In genomic region chr21:29121759-29122158, GRCh38 we compare ENCODE assay signal across 12 cellular contexts. TPM values are rescaled to one million over a fixed set of nuclear protein-coding genes. Genes with fewer than 3 reads are reported as not detected.
DNase-seq lines count a peak whose midpoint lies in the region; ATAC-seq and TF ChIP-seq lines count a peak whose summit lies in the region.
"Had no signal": no experiment of that assay in that cellular context is flagged by ENCODE, and none has a peak within 500 bp of the region (broad histone marks: within the 10 kb centered on the region; RNA-seq: fewer than 3 reads in every experiment).

No MANE protein-coding gene starts in this region.

- H2BK120ac ChIP-seq in mesendoderm (ENCODE audit: low read depth, low read length), result no peak overlapping the region

- H3K4me3 ChIP-seq in mesendoderm (ENCODE audit: low read length) (no peak overlapping the region), MM.1S (ENCODE audit: low read length) (no peak overlapping the region)
- H3K4me3 ChIP-seq: breast epithelium had no signal

- H3K9ac ChIP-seq in mesendoderm (ENCODE audit: low read length) (no peak overlapping the region), MM.1S (ENCODE audit: low read length) (no peak overlapping the region)

- H3K23ac ChIP-seq in mesendoderm (ENCODE audit: low read length), result no peak overlapping the region

- no peak for DNase-seq in naive B cell
- DNase-seq in cortex of kidney (lab: John Stamatoyannopoulos, UW), result no peak
- no peak for DNase-seq in kidney glomerular epithelial cell (lab: John Stamatoyannopoulos, UW)
- no peak for DNase-seq in mesendoderm
- no peak for DNase-seq in MM.1S
- DNase-seq: activated effector memory CD4-positive, alpha-beta T cell treated with Interleukin-2 at 50 U/mL for 16 hours; mammary epithelial cell; stimulated activated naive CD4-positive, alpha-beta T cell treated with Interleukin-2 at 50 U/mL for 16 hours had no signal

- H3K27me3 ChIP-seq in mesendoderm (ENCODE audit: insufficient read depth, low read length, poor library complexity) (no peaks in the 10 kb centered on the region), MM.1S (replicated peaks; ENCODE audit: insufficient read depth, low read length) (no peaks in the 10 kb centered on the region)
- H3K27me3 ChIP-seq: breast epithelium had no signal

- H2AK5ac ChIP-seq in mesendoderm (ENCODE audit: low read length), result no peak overlapping the region

- H3K4ac ChIP-seq in mesendoderm (ENCODE audit: low read depth, low read length), result no peak overlapping the region

- no peaks in the 10 kb centered on the region for H3K79me1 ChIP-seq in mesendoderm (ENCODE audit: low read length)

- H3K27ac ChIP-seq in mesendoderm (ENCODE audit: low read depth, low read length) (no peak overlapping the region), MM.1S (ENCODE audit: low read length) (no peak overlapping the region)
- H3K27ac ChIP-seq: breast epithelium had no signal

- TF ChIP-seq CTCF in MM.1S (IDR thresholded peaks at IDR 0.05; ENCODE audit: low read length), result no peak

- H3K4me1 ChIP-seq in mesendoderm (ENCODE audit: control insufficient read depth, low read depth, low read length), result no peaks in the 10 kb centered on the region
- peaks cover 15% of the 10 kb centered on the region for H3K4me1 ChIP-seq in MM.1S (ENCODE audit: low read length)
- H3K4me1 ChIP-seq: breast epithelium had no signal

- ATAC-seq in GM18907 (IDR thresholded peaks at IDR 0.05; ENCODE audit: unreplicated experiment), result peak; percentile 73
- ATAC-seq in GM21717 (IDR thresholded peaks at IDR 0.05; ENCODE audit: unreplicated experiment), result peak; percentile 75
- peak; percentile 61 for ATAC-seq in HG03159 (IDR thresholded peaks at IDR 0.05; ENCODE audit: unreplicated experiment)
- ATAC-seq in naive B cell (ENCODE audit: low read depth in 2 of 2), result peak; percentile 69 to 80

- H3K36me3 ChIP-seq in mesendoderm (ENCODE audit: control insufficient read depth, insufficient read depth, low read length), result no peaks in the 10 kb centered on the region
- no peaks in the 10 kb centered on the region for H3K36me3 ChIP-seq in MM.1S (replicated peaks; ENCODE audit: insufficient read depth, low read length)
- H3K36me3 ChIP-seq: breast epithelium had no signal

- H3K79me2 ChIP-seq in mesendoderm (ENCODE audit: control insufficient read depth, insufficient read depth, low read length) (no peaks in the 10 kb centered on the region), MM.1S (ENCODE audit: low read length) (no peaks in the 10 kb centered on the region)

- H2BK15ac ChIP-seq in mesendoderm (replicated peaks; ENCODE audit: low read depth), result no peak overlapping the region

- no peak overlapping the region for H4K8ac ChIP-seq in mesendoderm (ENCODE audit: low read depth, low read length)

- no peaks in the 10 kb centered on the region for H3K27me3 Mint-ChIP-seq in naive B cell

- no peaks in the 10 kb centered on the region for H4K20me1 ChIP-seq in MM.1S (ENCODE audit: insufficient read depth, low read length)

- H3K27ac Mint-ChIP-seq in naive B cell, result peak overlapping the region in 2 of 6 donors; percentile 68 to 70

- peak overlapping the region in 1 of 8 donors; percentile 49 for H3K4me3 Mint-ChIP-seq in naive B cell

- H3K18ac ChIP-seq in mesendoderm (ENCODE audit: low read length), result no peak overlapping the region

- H4K5ac ChIP-seq in mesendoderm (ENCODE audit: low read length), result no peak overlapping the region

- H2AFZ ChIP-seq in MM.1S (ENCODE audit: low read length), result no peak overlapping the region

- no peaks in the 10 kb centered on the region for H3K36me3 Mint-ChIP-seq in naive B cell

- H3K9me3 ChIP-seq in MM.1S (replicated peaks; ENCODE audit: insufficient read depth, low read length), result no peaks in the 10 kb centered on the region
- H3K9me3 ChIP-seq: breast epithelium had no signal

- no peak overlapping the region for H3K56ac ChIP-seq in mesendoderm (ENCODE audit: low read length)

- H2BK5ac ChIP-seq in mesendoderm (ENCODE audit: low read length), result no peak overlapping the region

- H3K9me3 Mint-ChIP-seq in naive B cell, result no peaks in the 10 kb centered on the region

- no peaks in the 10 kb centered on the region for H3K9me2 ChIP-seq in MM.1S (replicated peaks; ENCODE audit: insufficient read depth, low read length)

- H3K4me2 ChIP-seq in mesendoderm (ENCODE audit: low read length) (no peak overlapping the region), MM.1S (ENCODE audit: low read depth, low read length) (no peak overlapping the region)

- H3F3A ChIP-seq in MM.1S (ENCODE audit: insufficient read depth, low read length), result peaks cover 11% of the 10 kb centered on the region

- H3K4me1 Mint-ChIP-seq in naive B cell, result peaks cover 0 to 16% (median 0%) of the 10 kb centered on the region in 3 donors

- WGBS in mesendoderm (ENCODE audit: extremely low coverage, insufficient coverage, low lambda C conversion rate), result no CpG with 5 or more reads among the region's 1 CpG

RNA-seq across cellular contexts. Expression of gene MAP3K7CL, which starts 8.7 kb away (rescaled TPM):
- polyA plus RNA-seq in naive B cell (ENCODE audit: low read depth in 6 of 6), result 10 to 100 TPM in 5 of 6 donors, 1 to 10 TPM in 1; 7.8 to 38.2 (median 18.5) TPM
- polyA plus RNA-seq in mesendoderm (2013, experiment 1 of 2), result 0.03 TPM
- polyA plus RNA-seq in mesendoderm (2013, experiment 2 of 2), result 0.03 TPM

RNA-seq across cellular contexts. Expression of gene CCT8, which starts 48.3 kb away (rescaled TPM):
- 100 to 1,000 TPM; 111 to 151 (median 120) TPM for polyA plus RNA-seq in naive B cell (ENCODE audit: low read depth in 6 of 6)
- 356 TPM for polyA plus RNA-seq in mesendoderm (2013, experiment 1 of 2)
- polyA plus RNA-seq in mesendoderm (2013, experiment 2 of 2), result 349 TPM
